ENCODE assay signal across 28 cellular contexts in genomic region chr2:109053716-109054115, GRCh38.
"Had no signal": no experiment of that assay in that cellular context is flagged by ENCODE, and none has a peak within 500 bp of the region (broad histone marks: within the 10 kb centered on the region; RNA-seq: fewer than 3 reads in every experiment).

No MANE protein-coding gene starts in this region.

- H3K9ac ChIP-seq: parathyroid adenoma had no signal

- H3K36me3 ChIP-seq: heart left ventricle, left lung, lower lobe of right lung, neutrophil, right lobe of liver, suprapubic skin, thoracic aorta, tibial artery, upper lobe of left lung had no signal

- H3K9me3 Mint-ChIP-seq: immature natural killer cell; naive thymus-derived CD8-positive, alpha-beta T cell; nephron; neural crest cell; stimulated activated naive CD8-positive, alpha-beta T cell treated with anti-CD3 and anti-CD28 coated beads, Interleukin-15, Interleukin-2, amounts not matched to agents 100 ng/mL and 50 ng/mL, for 24 hours had no signal

- H3K4me3 ChIP-seq: heart left ventricle, left lung, lower lobe of right lung, psoas muscle, right lobe of liver, smooth muscle cell, suprapubic skin, thoracic aorta, tibial artery, upper lobe of left lung had no signal

- H3K4me1 ChIP-seq: left lung, lower lobe of right lung, psoas muscle, right lobe of liver, suprapubic skin, upper lobe of left lung had no signal

- H3K27ac ChIP-seq: heart left ventricle, left lung, lower lobe of right lung, neutrophil, parathyroid adenoma, psoas muscle, right lobe of liver, suprapubic skin, thoracic aorta, tibial artery, upper lobe of left lung had no signal

- H3K4me1 Mint-ChIP-seq: immature natural killer cell had no signal

- H3K4me3 Mint-ChIP-seq: immature natural killer cell; naive thymus-derived CD8-positive, alpha-beta T cell; nephron; neural crest cell; stimulated activated naive CD8-positive, alpha-beta T cell treated with anti-CD3 and anti-CD28 coated beads, Interleukin-15, Interleukin-2, amounts not matched to agents 100 ng/mL and 50 ng/mL, for 24 hours had no signal

- ATAC-seq: heart left ventricle; left colon; left lung; lower lobe of right lung; naive thymus-derived CD8-positive, alpha-beta T cell; psoas muscle had no signal

- DNase-seq: heart left ventricle; hypothalamus; immature natural killer cell; kidney; left colon; left lung; lower lobe of right lung; mammary epithelial cell; mesenchymal stem cell; naive thymus-derived CD8-positive, alpha-beta T cell; occipital lobe; psoas muscle; stimulated activated CD4-positive, alpha-beta T cell treated with anti-CD3 and anti-CD28 coated beads, Interleukin-12 subunit alpha, Interleukin-12 subunit beta, amount 100 ng/mL, for 4 hours; stimulated activated CD4-positive, alpha-beta T cell treated with anti-CD3 and anti-CD28 coated beads, Interleukin-15, amount 100 ng/mL, for 24 hours; stimulated activated CD4-positive, alpha-beta T cell treated with anti-CD3 and anti-CD28 coated beads, Interleukin-2, amount 100 ng/mL, for 24 hours; stimulated activated CD4-positive, alpha-beta T cell treated with anti-CD3 and anti-CD28 coated beads, Interleukin-4, amount 100 ng/mL, for 1 hour; stimulated activated naive CD4-positive, alpha-beta T cell; tibial artery; upper lobe of left lung had no signal

- H3K36me3 Mint-ChIP-seq: immature natural killer cell; naive thymus-derived CD8-positive, alpha-beta T cell had no signal

- H2AFZ ChIP-seq: parathyroid adenoma had no signal

- H3K4me2 ChIP-seq: smooth muscle cell had no signal

- H3K27ac Mint-ChIP-seq: immature natural killer cell; nephron; stimulated activated naive CD8-positive, alpha-beta T cell treated with anti-CD3 and anti-CD28 coated beads, Interleukin-15, Interleukin-2, amounts not matched to agents 100 ng/mL and 50 ng/mL, for 24 hours had no signal

- H3K27me3 Mint-ChIP-seq: naive thymus-derived CD8-positive, alpha-beta T cell; stimulated activated naive CD8-positive, alpha-beta T cell treated with anti-CD3 and anti-CD28 coated beads, Interleukin-15, Interleukin-2, amounts not matched to agents 100 ng/mL and 50 ng/mL, for 24 hours had no signal

- H3K9me3 ChIP-seq: heart left ventricle, left lung, lower lobe of right lung, neutrophil, psoas muscle, right lobe of liver, suprapubic skin, thoracic aorta, tibial artery, upper lobe of left lung had no signal

- H3K27me3 ChIP-seq: left lung, neutrophil, right lobe of liver, suprapubic skin, upper lobe of left lung had no signal
